In genomic region chr10:85593226-85593625, GRCh38 we compare ENCODE assay signal across 24 cellular contexts.
DNase-seq lines count a peak whose midpoint lies in the region; ATAC-seq and TF ChIP-seq lines count a peak whose summit lies in the region.
"Had no signal": no experiment of that assay in that cellular context is flagged by ENCODE, and none has a peak within 500 bp of the region (broad histone marks: within the 10 kb centered on the region; RNA-seq: fewer than 3 reads in every experiment).

No MANE protein-coding gene starts in this region.

- H4K8ac ChIP-seq in IMR-90 (ENCODE audit: low read depth in 2 of 2, low read length in 2 of 2), result no peak overlapping the region

- no peak overlapping the region for H3K4ac ChIP-seq in IMR-90 (ENCODE audit: low read depth, low read length)

- H3K79me1 ChIP-seq in IMR-90 (ENCODE audit: low read depth in 1 of 2, low read length in 2 of 2), result no peaks in the 10 kb centered on the region

- H3K4me1 ChIP-seq in IMR-90 (ENCODE audit: control insufficient read depth, insufficient read depth, low read length) (no peaks in the 10 kb centered on the region), esophagus muscularis mucosa (no peaks in the 10 kb centered on the region), vagina (no peaks in the 10 kb centered on the region)
- H3K4me1 ChIP-seq: A549, BE2C had no signal

- H3K27ac Mint-ChIP-seq in activated CD4-positive, alpha-beta T cell treated with anti-CD3 and anti-CD28 coated beads, Interleukin-2, amount 10 ng/mL, durations not matched to agents 24 days and 14 days, result no peak overlapping the region
- H3K27ac Mint-ChIP-seq: CD14-positive monocyte had no signal

- intact Hi-C loops in activated CD4-positive, alpha-beta T cell treated with anti-CD3 and anti-CD28 coated beads, Interleukin-2, amount 10 ng/mL, durations not matched to agents 24 days and 14 days (cut with micrococcal nuclease), result no loop called here
- intact Hi-C loops in IMR-90 (cut with micrococcal nuclease) (no loop called here), esophagus muscularis mucosa (cut with DNase I) (no loop called here), vagina (cut with DNase I) (no loop called here)

- TF ChIP-seq RAD21 in IMR-90 (IDR thresholded peaks at IDR 0.05; ENCODE audit: low read length), result no peak

- no peak overlapping the region for H2AK5ac ChIP-seq in IMR-90 (ENCODE audit: low read depth, low read length)

- dilution Hi-C loops in IMR-90 (cut with HindIII; ENCODE audit: low sequenced_read_pairs, unreplicated experiment), result no loop called here

- BruUV-seq in IMR-90 (replicated peaks; lab: Mats Ljungman, UMichigan), result no TSS peak

- H2AK9ac ChIP-seq in IMR-90 (replicated peaks; ENCODE audit: low read depth, low read length, poor library complexity), result no peak overlapping the region

- H3K4me2 ChIP-seq in IMR-90 (ENCODE audit: low read depth, low read length), result no peak overlapping the region
- H3K4me2 ChIP-seq: A549 had no signal

- peaks cover 4% of the 10 kb centered on the region for H3K9me3 Mint-ChIP-seq in activated CD4-positive, alpha-beta T cell treated with anti-CD3 and anti-CD28 coated beads, Interleukin-2, amount 10 ng/mL, durations not matched to agents 24 days and 14 days

- H2BK20ac ChIP-seq in IMR-90 (ENCODE audit: low read depth, low read length), result no peak overlapping the region

- H4K91ac ChIP-seq in IMR-90 (ENCODE audit: insufficient read depth, low read depth, low read length), result no peak overlapping the region

- H3K9me1 ChIP-seq in IMR-90 (ENCODE audit: insufficient read depth, low read length), result no peaks in the 10 kb centered on the region

- H3K27me3 ChIP-seq in IMR-90 (ENCODE audit: control insufficient read depth, insufficient read depth, low read length) (no peaks in the 10 kb centered on the region), esophagus muscularis mucosa (no peaks in the 10 kb centered on the region), vagina (no peaks in the 10 kb centered on the region)
- H3K27me3 ChIP-seq: BE2C; BLaER1 treated with 17β-estradiol and CSF1 and Interleukin-3, amounts not matched to agents 10 nM and 100 nM had no signal

- H3K9ac ChIP-seq in IMR-90 (ENCODE audit: low read depth, low read length), result no peak overlapping the region
- H3K9ac ChIP-seq: BLaER1 treated with 17β-estradiol and CSF1 and Interleukin-3, amounts not matched to agents 10 nM and 100 nM; GM23248 had no signal

- no peak overlapping the region for H3K14ac ChIP-seq in IMR-90 (replicated peaks; ENCODE audit: low read depth, low read length)

- no peak overlapping the region for H3K27ac ChIP-seq in IMR-90 (ENCODE audit: insufficient read depth, low read length)
- no peak overlapping the region for H3K27ac ChIP-seq in esophagus muscularis mucosa (replicated peaks in 1 of 4)
- no peak overlapping the region for H3K27ac ChIP-seq in vagina
- H3K27ac ChIP-seq: A549; BLaER1 treated with 17β-estradiol and CSF1 and Interleukin-3, amounts not matched to agents 10 nM and 100 nM; GM23248 had no signal

- H2AFZ ChIP-seq in IMR-90 (replicated peaks; ENCODE audit: low read length, poor library complexity), result peak overlapping the region; percentile 21
- H2AFZ ChIP-seq: GM23248 had no signal

- no peak overlapping the region for H2BK120ac ChIP-seq in IMR-90 (ENCODE audit: low read depth, low read length)

- H3K4me1 Mint-ChIP-seq in activated CD4-positive, alpha-beta T cell treated with anti-CD3 and anti-CD28 coated beads, Interleukin-2, amount 10 ng/mL, durations not matched to agents 24 days and 14 days, result peaks cover 6% of the 10 kb centered on the region
- H3K4me1 Mint-ChIP-seq: CD14-positive monocyte had no signal

- peak; percentile 36 for DNase-seq in activated CD4-positive, alpha-beta T cell treated with anti-CD3 and anti-CD28 coated beads, Interleukin-2, amount 10 ng/mL, durations not matched to agents 24 days and 14 days
- no peak for DNase-seq in activated CD4-positive, alpha-beta T cell treated with anti-CD3 and anti-CD28 coated beads, Interleukin-2, amount 50 U/mL, for 48 hours
- DNase-seq in IMR-90 (no peak), esophagus muscularis mucosa (ENCODE audit: extremely low spot score) (peak; percentile 77), vagina (ENCODE audit: extremely low spot score in 2 of 2) (peak; percentile 54 to 70)
- no peak for DNase-seq in activated naive CD4-positive, alpha-beta T cell treated with Interleukin-2 at 50 U/mL for 16 hours
- DNase-seq: 8988T; ACHN; AML-193; BE2C; Calu3; CD4-positive, alpha-beta memory T cell; COR-L47; DMS79; EL; GDM1; GM23248; H7; HCEC 1CT had no signal

- no peaks in the 10 kb centered on the region for H3K36me3 Mint-ChIP-seq in activated CD4-positive, alpha-beta T cell treated with anti-CD3 and anti-CD28 coated beads, Interleukin-2, amount 10 ng/mL, durations not matched to agents 24 days and 14 days (ENCODE audit: low read depth)
- H3K36me3 Mint-ChIP-seq: CD14-positive monocyte; CD4-positive, alpha-beta memory T cell had no signal

- H3K27me3 Mint-ChIP-seq in activated CD4-positive, alpha-beta T cell treated with anti-CD3 and anti-CD28 coated beads, Interleukin-2, amount 10 ng/mL, durations not matched to agents 24 days and 14 days, result peaks cover 15% of the 10 kb centered on the region
- H3K27me3 Mint-ChIP-seq: CD4-positive, alpha-beta memory T cell had no signal

- no peak overlapping the region for H3K56ac ChIP-seq in IMR-90 (ENCODE audit: extremely low read depth, insufficient read depth, low read length)

- no peak overlapping the region for H3K4me3 Mint-ChIP-seq in activated CD4-positive, alpha-beta T cell treated with anti-CD3 and anti-CD28 coated beads, Interleukin-2, amount 10 ng/mL, durations not matched to agents 24 days and 14 days
- H3K4me3 Mint-ChIP-seq: CD14-positive monocyte; CD4-positive, alpha-beta memory T cell had no signal

- in situ Hi-C loops in IMR-90 (cut with MboI; ENCODE audit: low sequenced_read_pairs), result no loop called here

- TF ChIP-seq CTCF in IMR-90 (conservative IDR thresholded peaks at IDR 0.05; ENCODE audit: low read depth, low read length) (no peak), esophagus muscularis mucosa (IDR thresholded peaks at IDR 0.05) (no peak), vagina (IDR thresholded peaks at IDR 0.05) (no peak)

- no peak overlapping the region for H2BK5ac ChIP-seq in IMR-90 (ENCODE audit: low read depth, low read length, poor library complexity, severe bottlenecking)

- CTCF ChIA-PET in IMR-90 (lab: Yijun Ruan, JAX), result no interaction called here

- no peak overlapping the region for H2BK15ac ChIP-seq in IMR-90 (ENCODE audit: low read depth, low read length)

- H3K36me3 ChIP-seq in IMR-90 (ENCODE audit: control insufficient read depth, insufficient read depth, low read length) (no peaks in the 10 kb centered on the region), esophagus muscularis mucosa (no peaks in the 10 kb centered on the region), vagina (no peaks in the 10 kb centered on the region)
- H3K36me3 ChIP-seq: BE2C; BLaER1 treated with 17β-estradiol and CSF1 and Interleukin-3, amounts not matched to agents 10 nM and 100 nM had no signal

- TF ChIP-seq POLR2A in IMR-90 (IDR thresholded peaks at IDR 0.05; ENCODE audit: low read depth, low read length) (no peak), esophagus muscularis mucosa (IDR thresholded peaks at IDR 0.05; ENCODE audit: low read depth) (no peak), vagina (IDR thresholded peaks at IDR 0.05) (no peak)

- no peak overlapping the region for H3K18ac ChIP-seq in IMR-90 (ENCODE audit: low read depth, low read length)

- peaks cover 20% of the 10 kb centered on the region for H3K9me3 ChIP-seq in IMR-90 (ENCODE audit: control insufficient read depth, insufficient read depth, low read length)
- H3K9me3 ChIP-seq in esophagus muscularis mucosa, result no peaks in the 10 kb centered on the region
- no peaks in the 10 kb centered on the region for H3K9me3 ChIP-seq in vagina
- H3K9me3 ChIP-seq: A549; BE2C; BLaER1 treated with 17β-estradiol and CSF1 and Interleukin-3, amounts not matched to agents 10 nM and 100 nM had no signal

- ATAC-seq in IMR-90 (ENCODE audit: low read depth) (no peak), HG03432 (IDR thresholded peaks at IDR 0.05; ENCODE audit: unreplicated experiment) (no peak)
- ATAC-seq: A549, GM12878 had no signal

- H3K23ac ChIP-seq in IMR-90 (ENCODE audit: low read depth, low read length), result no peak overlapping the region

- no CpG with 5 or more reads among the region's 4 CpGs for WGBS in IMR-90 (ENCODE audit: extremely low coverage in 2 of 2, insufficient read length in 1 of 2), 2 experiments
- WGBS in esophagus muscularis mucosa, result 67% methylated on average over 4 of the region's 4 CpGs

- no peak for TF ChIP-seq EP300 in esophagus muscularis mucosa (IDR thresholded peaks at IDR 0.05)

- H3K4me3 ChIP-seq in IMR-90 (ENCODE audit: insufficient read depth, low read depth, low read length) (no peak overlapping the region), esophagus muscularis mucosa (no peak overlapping the region), vagina (no peak overlapping the region)
- H3K4me3 ChIP-seq: A549; BLaER1 treated with 17β-estradiol and CSF1 and Interleukin-3, amounts not matched to agents 10 nM and 100 nM; GM12878; GM23248 had no signal

- no peak overlapping the region for H4K5ac ChIP-seq in IMR-90 (ENCODE audit: low read depth, low read length)

- H4K20me1 ChIP-seq in IMR-90 (ENCODE audit: insufficient read depth, low read length), result no peaks in the 10 kb centered on the region
- H4K20me1 ChIP-seq: BLaER1 treated with 17β-estradiol and CSF1 and Interleukin-3, amounts not matched to agents 10 nM and 100 nM had no signal

- POLR2A ChIA-PET in IMR-90 (lab: Charles Lee; ENCODE audit: unreplicated experiment), result no interaction called here

TF ChIP-seq in IMR-90, 13 proteins besides CTCF, POLR2A, EP300 and RAD21 (continues in another document):
- TF ChIP-seq USF2 (IDR thresholded peaks at IDR 0.05; ENCODE audit: low read depth, low read length) (no peak), CHD1 (IDR thresholded peaks at IDR 0.05; ENCODE audit: low read depth, low read length) (no peak), CEBPB (IDR thresholded peaks at IDR 0.05; ENCODE audit: low read depth, low read length) (no peak), MXI1 (IDR thresholded peaks at IDR 0.05; ENCODE audit: borderline replicate concordance, low read depth, low read length) (no peak), SMC3 (IDR thresholded peaks at IDR 0.05; ENCODE audit: low read depth, low read length) (no peak), BHLHE40 (IDR thresholded peaks at IDR 0.05; ENCODE audit: low read depth, low read length) (no peak), MAFK (IDR thresholded peaks at IDR 0.05; ENCODE audit: low read depth, low read length) (no peak)

Comparison
In these comparisons a context has a peak if more than half of its experiments do, and no peak if none do; other contexts are left out.
1. DNase-seq: peak in activated CD4-positive, alpha-beta T cell treated with anti-CD3 and anti-CD28 coated beads, Interleukin-2, amount 10 ng/mL, durations not matched to agents 24 days and 14 days (single experiment), esophagus muscularis mucosa (single experiment) and vagina (2 of 2); none in activated CD4-positive, alpha-beta T cell treated with anti-CD3 and anti-CD28 coated beads, Interleukin-2, amount 50 U/mL, for 48 hours (0 of 2), IMR-90 (single experiment) and activated naive CD4-positive, alpha-beta T cell treated with Interleukin-2 at 50 U/mL for 16 hours (single experiment).